Comparison of ENCODE assay signal across 7 cellular contexts in the genomic region with DNA sequence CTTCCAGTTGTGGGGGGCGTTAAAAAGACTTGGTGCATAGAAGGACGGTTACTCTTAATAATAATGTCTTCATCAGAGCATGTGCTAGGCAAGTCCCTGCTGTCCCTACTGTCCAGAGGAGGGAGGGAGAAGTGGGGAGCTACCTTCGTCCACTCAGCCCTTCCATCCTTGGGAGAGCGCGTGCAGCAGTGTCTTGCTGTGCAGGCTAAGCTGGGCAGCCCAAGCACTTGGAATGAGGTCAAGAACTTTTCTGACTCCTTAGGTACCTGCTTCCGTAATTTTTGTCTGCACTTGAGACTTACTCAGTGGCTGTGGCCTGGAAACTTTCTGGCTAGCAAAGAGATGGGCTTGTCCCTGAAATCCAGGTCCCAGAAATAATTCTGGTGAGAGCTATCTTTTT.
"Had no signal": no experiment of that assay in that cellular context is flagged by ENCODE, and none has a peak within 500 bp of the region (broad histone marks: within the 10 kb centered on the region; RNA-seq: fewer than 3 reads in every experiment).

No MANE protein-coding gene starts in this region.

- H3K27ac ChIP-seq: GM23248 had no signal

- DNase-seq: GM23248, GOT3, H9, HCEC 1CT, IMR-90, KG1 had no signal

- H3K9me3 Mint-ChIP-seq: H9 had no signal

- H3K4me3 ChIP-seq: GM23248, K562 had no signal

- H3K9ac ChIP-seq: GM23248 had no signal

- H2AFZ ChIP-seq: GM23248 had no signal

- H3K4me3 Mint-ChIP-seq: H9 had no signal

- H3K27ac Mint-ChIP-seq: H9 had no signal
